In genomic region chr4:41321216-41321945, GRCh38 we compare ENCODE assay signal across 26 cellular contexts.
"Had no signal": no experiment of that assay in that cellular context is flagged by ENCODE, and none has a peak within 500 bp of the region (broad histone marks: within the 10 kb centered on the region; RNA-seq: fewer than 3 reads in every experiment).

No MANE protein-coding gene starts in this region.

- ATAC-seq: heart left ventricle; left cardiac atrium; left lung; naive thymus-derived CD4-positive, alpha-beta T cell; sciatic nerve had no signal

- H3K27me3 ChIP-seq: dorsolateral prefrontal cortex, heart left ventricle, hepatocyte, left lung, neural progenitor cell, testis, tibial artery, upper lobe of left lung had no signal

- H3K4me2 ChIP-seq: hepatocyte, neural progenitor cell, smooth muscle cell had no signal

- H3K9me3 ChIP-seq: left lung, testis, tibial artery, upper lobe of left lung had no signal

- H3K9ac ChIP-seq: neural progenitor cell, parathyroid adenoma had no signal

- H3K36me3 ChIP-seq: heart left ventricle, left lung, neural progenitor cell, tibial artery, upper lobe of left lung had no signal

- DNase-seq: dorsolateral prefrontal cortex; effector CD4-positive, alpha-beta T cell; heart left ventricle; left cardiac atrium; left lung; mammary epithelial cell; mesendoderm; midbrain; naive thymus-derived CD4-positive, alpha-beta T cell; stimulated activated CD4-positive, alpha-beta T cell treated with anti-CD3 and anti-CD28 coated beads, Interleukin-12 subunit alpha, Interleukin-12 subunit beta, amount 100 ng/mL, for 4 hours; stimulated activated CD4-positive, alpha-beta T cell treated with anti-CD3 and anti-CD28 coated beads, Interleukin-1b, Interleukin-23, amount 100 ng/mL, for 48 hours; stimulated activated CD4-positive, alpha-beta T cell treated with anti-CD3 and anti-CD28 coated beads, Interleukin-4, amount 100 ng/mL, for 1 hour; stimulated activated CD8-positive, alpha-beta memory T cell treated with anti-CD3 and anti-CD28 coated beads, Interleukin-4, amount 100 ng/mL, for 48 hours; stimulated activated naive CD4-positive, alpha-beta T cell treated with Interleukin-2 at 50 U/mL for 16 hours; substantia nigra; testis; tibial artery; upper lobe of left lung had no signal

- H3K4me3 ChIP-seq: dorsolateral prefrontal cortex, heart left ventricle, hepatocyte, left lung, neural progenitor cell, smooth muscle cell, testis, tibial artery, upper lobe of left lung had no signal

- H3K27ac ChIP-seq: dorsolateral prefrontal cortex, heart left ventricle, hepatocyte, left lung, neural progenitor cell, parathyroid adenoma, testis, tibial artery had no signal

- FAIRE-seq: frontal cortex, islet of Langerhans, urothelium cell line had no signal

- H3K4me1 ChIP-seq: left lung, testis, tibial artery had no signal

- H2AFZ ChIP-seq: hepatocyte, neural progenitor cell, parathyroid adenoma had no signal

- H3K79me2 ChIP-seq: hepatocyte, parathyroid adenoma had no signal
